ENCODE assay signal across 8 cellular contexts in the genomic region with DNA sequence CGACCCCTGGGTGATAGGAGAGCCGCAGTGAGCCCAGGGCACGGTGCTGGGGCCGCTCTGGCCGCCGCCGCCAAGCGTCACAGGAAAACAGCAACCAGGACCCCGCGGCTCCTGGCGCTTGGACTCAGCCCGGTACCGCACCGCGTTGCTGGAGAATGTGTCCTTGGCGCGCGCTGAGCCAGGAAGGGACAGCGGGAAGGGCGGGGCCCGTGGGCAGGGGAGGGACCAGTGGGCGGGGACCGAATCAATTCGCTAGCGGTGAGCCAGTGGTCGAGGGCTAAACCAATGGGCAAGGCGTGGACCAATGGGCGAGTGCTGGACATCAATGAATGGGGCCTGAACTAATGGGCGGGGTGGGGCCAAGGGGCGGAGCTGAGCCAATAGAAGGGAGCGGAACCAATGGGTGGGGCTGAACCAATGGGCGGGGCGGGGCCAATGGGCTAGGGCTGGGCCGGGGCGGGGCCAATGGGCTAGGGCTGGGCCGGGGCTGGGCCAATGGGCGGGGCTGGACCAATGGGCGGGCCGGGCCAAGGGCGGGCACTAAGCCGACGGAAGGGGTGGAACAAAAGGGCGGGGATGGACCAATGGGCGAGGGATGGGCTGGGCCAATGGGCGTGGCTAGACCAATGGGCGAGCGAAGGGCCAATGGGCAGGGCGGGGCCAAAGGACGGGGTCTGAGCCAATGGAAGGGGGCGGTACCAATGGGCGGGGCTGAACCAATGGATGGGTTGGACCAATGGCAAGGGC. TPM values are rescaled to one million over a fixed set of nuclear protein-coding genes. Genes with fewer than 3 reads are reported as not detected.
DNase-seq lines count a peak whose midpoint lies in the region; ATAC-seq, FAIRE-seq and TF ChIP-seq lines count a peak whose summit lies in the region.

No MANE protein-coding gene starts in this region.

- H3K9me3 Mint-ChIP-seq in naive thymus-derived CD4-positive, alpha-beta T cell: peaks cover 0 to 4% (median 0%) of the 10 kb centered on the region in 11 donors
- peaks cover 0 to 4% of the 10 kb centered on the region in 2 donors for H3K9me3 Mint-ChIP-seq in stimulated activated naive B cell treated with anti-CD40 and anti-IgM and Interleukin-4, amounts not matched to agents 10 μg/mL and 1 μg/mL and 100 μg/mL, for 72 hours

- no peaks in the 10 kb centered on the region for H3K36me3 ChIP-seq in naive thymus-derived CD4-positive, alpha-beta T cell (ENCODE audit: control insufficient read depth in 2 of 3, insufficient read depth in 3 of 3, low read length in 3 of 3)

- TF ChIP-seq CTCF in fibroblast of mammary gland (conservative IDR thresholded peaks at IDR 0.05; ENCODE audit: control insufficient read depth, insufficient read depth, low read depth, low read length): no peak

- CTCF ChIA-PET in naive thymus-derived CD4-positive, alpha-beta T cell (lab: Charles Lee): interaction anchor here (1.0 to 2.4 kb wide), 2 partner anchors 11 to 22 kb away, joined by 3 to 8 read pairs; partner anchors contain the start of gene FLYWCH2

- POLR2A ChIA-PET in naive thymus-derived CD4-positive, alpha-beta T cell (lab: Charles Lee): interaction anchor here (1.1 to 1.2 kb wide), 3 partner anchors 12 to 27 kb away, joined by 3 to 6 read pairs (median 5); partner anchors contain the start of gene FLYWCH2

- H3K4me1 ChIP-seq in naive thymus-derived CD4-positive, alpha-beta T cell (ENCODE audit: control insufficient read depth in 2 of 2, insufficient read depth in 2 of 2, low read length in 2 of 2): peaks cover 7 to 12% of the 10 kb centered on the region in 2 donors

- H3K27ac ChIP-seq in naive thymus-derived CD4-positive, alpha-beta T cell (ENCODE audit: low read depth, low read length): peak overlapping the region; percentile 62

- peaks cover 0 to 6% (median 0%) of the 10 kb centered on the region in 5 donors for H3K27me3 Mint-ChIP-seq in naive thymus-derived CD4-positive, alpha-beta T cell
- no peaks in the 10 kb centered on the region for H3K27me3 Mint-ChIP-seq in stimulated activated naive B cell treated with anti-CD40 and anti-IgM and Interleukin-4, amounts not matched to agents 10 μg/mL and 1 μg/mL and 100 μg/mL, for 72 hours

- peaks cover 12 to 35% (median 28%) of the 10 kb centered on the region in 7 donors for H3K4me1 Mint-ChIP-seq in naive thymus-derived CD4-positive, alpha-beta T cell
- H3K4me1 Mint-ChIP-seq in stimulated activated naive B cell treated with anti-CD40 and anti-IgM and Interleukin-4, amounts not matched to agents 10 μg/mL and 1 μg/mL and 100 μg/mL, for 72 hours: peaks cover 19 to 35% of the 10 kb centered on the region in 2 donors

- ATAC-seq in GM21717 (IDR thresholded peaks at IDR 0.05; ENCODE audit: unreplicated experiment): peak; percentile 62
- ATAC-seq in naive thymus-derived CD4-positive, alpha-beta T cell: peak; percentile 91
- ATAC-seq in stimulated activated naive B cell treated with anti-CD40 and anti-IgM and Interleukin-4, amounts not matched to agents 10 μg/mL and 1 μg/mL and 100 μg/mL, for 72 hours (replicated peaks): peak; percentile 75 to 81

- no peaks in the 10 kb centered on the region for H3K9me3 ChIP-seq in naive thymus-derived CD4-positive, alpha-beta T cell (ENCODE audit: control insufficient read depth in 2 of 3, low read length in 3 of 3)

- peak overlapping the region in 7 of 9 donors; percentile 14 to 88 (median 74) for H3K27ac Mint-ChIP-seq in naive thymus-derived CD4-positive, alpha-beta T cell
- H3K27ac Mint-ChIP-seq in stimulated activated naive B cell treated with anti-CD40 and anti-IgM and Interleukin-4, amounts not matched to agents 10 μg/mL and 1 μg/mL and 100 μg/mL, for 72 hours: peak overlapping the region; percentile 79

- intact Hi-C loops in naive thymus-derived CD4-positive, alpha-beta T cell (cut with micrococcal nuclease): loop anchor here in 1 of 2 donors (1.0 to 10.0 kb wide), 5 partner anchors 22 to 371 kb away; partner anchors contain the start of genes CEMP1, FLYWCH2, PDPK1 and SRRM2

- H3K4me3 Mint-ChIP-seq in naive thymus-derived CD4-positive, alpha-beta T cell: peak overlapping the region; percentile 89 to 98 (median 92)
- peak overlapping the region; percentile 91 to 94 for H3K4me3 Mint-ChIP-seq in stimulated activated naive B cell treated with anti-CD40 and anti-IgM and Interleukin-4, amounts not matched to agents 10 μg/mL and 1 μg/mL and 100 μg/mL, for 72 hours

- DNase-seq in DMS53 (lab: John Stamatoyannopoulos, UW) (peak; percentile 99), KG1 (lab: John Stamatoyannopoulos, UW) (peak; percentile 97), RCC 7860 (ENCODE audit: low spot score) (peak; percentile 97), fibroblast of mammary gland (ENCODE audit: low read depth) (peak; percentile 99)
- DNase-seq in activated T-helper 1 cell treated with anti-CD3 and anti-CD28 coated beads, Interleukin-2, amount 50 U/mL, for 16 hours (ENCODE audit: low read depth in 1 of 2, low spot score in 1 of 2): peak; percentile 62 to 83
- peak; percentile 75 to 98 (median 78) for DNase-seq in naive thymus-derived CD4-positive, alpha-beta T cell
- peak; percentile 96 for DNase-seq in stimulated activated naive B cell treated with anti-CD40 and anti-IgM and Interleukin-4, amounts not matched to agents 10 μg/mL and 1 μg/mL and 100 μg/mL, for 72 hours

- peak overlapping the region; percentile 84 for H3K4me3 ChIP-seq in fibroblast of mammary gland (ENCODE audit: control insufficient read depth, low read depth, low read length)
- H3K4me3 ChIP-seq in naive thymus-derived CD4-positive, alpha-beta T cell (ENCODE audit: low read length): peak overlapping the region; percentile 70

- FAIRE-seq in RCC 7860 (lab: Jason Lieb, UNC): peak; percentile 70

- no peaks in the 10 kb centered on the region for H3K36me3 Mint-ChIP-seq in naive thymus-derived CD4-positive, alpha-beta T cell
- H3K36me3 Mint-ChIP-seq in stimulated activated naive B cell treated with anti-CD40 and anti-IgM and Interleukin-4, amounts not matched to agents 10 μg/mL and 1 μg/mL and 100 μg/mL, for 72 hours: peaks cover 2 to 3% of the 10 kb centered on the region in 2 donors

- H3K27me3 ChIP-seq in naive thymus-derived CD4-positive, alpha-beta T cell (ENCODE audit: control insufficient read depth in 2 of 2, insufficient read depth in 2 of 2, low read length in 2 of 2): no peaks in the 10 kb centered on the region

RNA-seq across cellular contexts. Expression of gene FLYWCH1, which starts 6.3 kb away (rescaled TPM):
- 100 to 1,000 TPM in 2 of 5 experiments, 10 to 100 TPM in 3; 48.6 to 149 (median 87.0) TPM for total RNA-seq in naive thymus-derived CD4-positive, alpha-beta T cell
- polyA plus RNA-seq in naive thymus-derived CD4-positive, alpha-beta T cell: 10 to 100 TPM; 12.4 to 30.0 TPM

RNA-seq across cellular contexts. Expression of gene FLYWCH2, which starts 22.4 kb away (rescaled TPM):
- 10 to 100 TPM; 13.6 to 30.4 (median 24.0) TPM for total RNA-seq in naive thymus-derived CD4-positive, alpha-beta T cell
- polyA plus RNA-seq in naive thymus-derived CD4-positive, alpha-beta T cell: 10 to 100 TPM; 24.8 to 26.8 TPM

RNA-seq across cellular contexts. Expression of gene PRSS22, which starts 47.4 kb away (rescaled TPM):
- total RNA-seq in naive thymus-derived CD4-positive, alpha-beta T cell: under 1 TPM in 2 of 5 experiments, not detected in 3; 0.59 to 0.72 TPM
- polyA plus RNA-seq in naive thymus-derived CD4-positive, alpha-beta T cell: not detected

RNA-seq across cellular contexts. Expression of gene KREMEN2, which starts 58.7 kb away (rescaled TPM):
- total RNA-seq in naive thymus-derived CD4-positive, alpha-beta T cell: not detected
- polyA plus RNA-seq in naive thymus-derived CD4-positive, alpha-beta T cell: not detected

Comparison
In these comparisons a context has a peak if more than half of its experiments do, and no peak if none do; other contexts are left out.
1. Peak in every context shown above with its lines: DNase-seq, ATAC-seq, H3K4me3 ChIP-seq and H3K27ac ChIP-seq.